In genomic region chr3:64295594-64295993, GRCh38 we compare ENCODE assay signal across 15 cellular contexts.
DNase-seq lines count a peak whose midpoint lies in the region; ATAC-seq and TF ChIP-seq lines count a peak whose summit lies in the region.
"Had no signal": no experiment of that assay in that cellular context is flagged by ENCODE, and none has a peak within 500 bp of the region (broad histone marks: within the 10 kb centered on the region; RNA-seq: fewer than 3 reads in every experiment).

No MANE protein-coding gene starts in this region.

- H3K4me1 ChIP-seq in fibroblast of lung (ENCODE audit: control insufficient read depth, extremely low read depth, insufficient read depth, low read length) = peaks cover 11% of the 10 kb centered on the region

- H3K4me2 ChIP-seq in fibroblast of lung (ENCODE audit: extremely low read depth, insufficient read depth, low read length) = peak overlapping the region; percentile 74

- H4K20me1 ChIP-seq in fibroblast of lung (ENCODE audit: control insufficient read depth, extremely low read depth, insufficient read depth, low read length) = no peaks in the 10 kb centered on the region

- ATAC-seq in HG02885 (IDR thresholded peaks at IDR 0.05; ENCODE audit: poor library complexity, unreplicated experiment) = no peak
- no peak for ATAC-seq in HG02588 (IDR thresholded peaks at IDR 0.05; ENCODE audit: unreplicated experiment)
- ATAC-seq: Panc1 had no signal

- H3K4me3 ChIP-seq in fibroblast of lung (replicated peaks in 1 of 4; ENCODE audit: control extremely low read depth in 1 of 4, insufficient read depth in 1 of 4, low read depth in 3 of 4, low read length in 4 of 4) = no peak overlapping the region

- H3K36me3 ChIP-seq in fibroblast of lung (ENCODE audit: control insufficient read depth, insufficient read depth, low read length) = no peaks in the 10 kb centered on the region

- H3K9ac ChIP-seq in fibroblast of lung (ENCODE audit: insufficient read depth, low read length) = no peak overlapping the region

- DNase-seq in EH (ENCODE audit: low read depth) = peak; percentile 85
- DNase-seq in T1000 (lab: John Stamatoyannopoulos, UW) = peak; percentile 20
- peak; percentile 93 to 94 for DNase-seq in fibroblast of lung (ENCODE audit: low read depth in 2 of 2)
- DNase-seq in renal cortical epithelial cell (ENCODE audit: low read depth) = peak; percentile 86
- no peak for DNase-seq in NCI-H1092 (lab: John Stamatoyannopoulos, UW)
- no peak for DNase-seq in cortex of kidney (lab: John Stamatoyannopoulos, UW)
- DNase-seq: activated CD8-positive, alpha-beta memory T cell treated with anti-CD3 and anti-CD28 coated beads, Interleukin-2, amount 50 U/mL, for 4 hours; erythroblast; H9; KBM-7; left cardiac atrium; stimulated activated CD8-positive, alpha-beta memory T cell treated with anti-CD3 and anti-CD28 coated beads, Interleukin-4, amount 100 ng/mL, for 48 hours had no signal

- no peaks in the 10 kb centered on the region for H3K27me3 ChIP-seq in fibroblast of lung (ENCODE audit: control insufficient read depth, insufficient read depth, low read length)

- H2AFZ ChIP-seq in fibroblast of lung (ENCODE audit: low read length) = no peak overlapping the region

- H3K9me3 ChIP-seq in fibroblast of lung (ENCODE audit: control insufficient read depth, insufficient read depth, low read depth, low read length) = no peaks in the 10 kb centered on the region

- no peak overlapping the region for H3K27ac ChIP-seq in fibroblast of lung (ENCODE audit: insufficient read depth, low read length)

- H3K79me2 ChIP-seq in fibroblast of lung (ENCODE audit: control insufficient read depth, insufficient read depth, low read length) = no peaks in the 10 kb centered on the region

- no peak for TF ChIP-seq CTCF in fibroblast of lung (conservative IDR thresholded peaks at IDR 0.05 in 1 of 2, IDR thresholded peaks at IDR 0.05 in 1 of 2; ENCODE audit: low read depth in 1 of 2, low read length in 2 of 2)

Comparison
In these comparisons a context has a peak if more than half of its experiments do, and no peak if none do; other contexts are left out.
1. DNase-seq: peak in EH (single experiment), T1000 (single experiment), fibroblast of lung (2 of 2) and renal cortical epithelial cell (single experiment); none in NCI-H1092 (single experiment) and cortex of kidney (single experiment).